ENCODE assay signal across 9 cellular contexts in the genomic region with DNA sequence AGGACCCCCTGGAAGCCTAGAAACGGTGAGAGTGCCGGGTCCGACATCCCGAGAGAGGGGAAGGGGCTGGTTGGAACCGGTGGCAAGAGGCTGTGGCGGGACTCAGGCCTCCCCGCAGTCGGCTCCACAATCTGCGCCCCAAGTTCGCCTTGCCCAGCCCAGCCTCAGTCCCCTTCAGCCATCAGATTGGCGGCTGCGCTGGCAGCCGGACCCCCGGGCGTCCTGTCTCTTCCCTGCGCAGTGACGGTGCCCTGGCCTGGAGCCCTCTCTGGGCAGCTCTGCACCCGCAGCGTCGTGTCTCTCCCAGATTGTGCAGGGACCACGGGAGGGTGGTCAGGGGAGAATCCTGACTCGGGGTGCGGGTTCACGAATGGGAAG. TPM values are rescaled to one million over a fixed set of nuclear protein-coding genes. Genes with fewer than 3 reads are reported as not detected.
DNase-seq lines count a peak whose midpoint lies in the region; ATAC-seq and TF ChIP-seq lines count a peak whose summit lies in the region.
"Had no signal": no experiment of that assay in that cellular context is flagged by ENCODE, and none has a peak within 500 bp of the region (broad histone marks: within the 10 kb centered on the region; RNA-seq: fewer than 3 reads in every experiment).

No MANE protein-coding gene starts in this region.

- no peak overlapping the region for H3K27ac ChIP-seq in OCI-LY7 (ENCODE audit: low read depth, low read length, poor library complexity, severe bottlenecking)

- no peak overlapping the region for H2AFZ ChIP-seq in OCI-LY7 (ENCODE audit: low read length)

- H3K4me1 ChIP-seq in adipocyte (ENCODE audit: control insufficient read depth, insufficient read depth, low read length) (no peaks in the 10 kb centered on the region), mucosa of stomach (ENCODE audit: control insufficient read depth, insufficient read depth, low read length) (no peaks in the 10 kb centered on the region), OCI-LY7 (ENCODE audit: insufficient read depth, low read length, poor library complexity, severe bottlenecking) (no peaks in the 10 kb centered on the region)

- H3K4me3 Mint-ChIP-seq in WTC11: no peak overlapping the region

- intact Hi-C loops in OCI-LY7 (cut with micrococcal nuclease; ENCODE audit: unreplicated experiment): no loop called here

- DNase-seq in AG04449 (ENCODE audit: low read depth, low spot score) (no peak), adipocyte (ENCODE audit: low read depth) (no peak), WTC11 (ENCODE audit: low spot score) (no peak), SHP77 treated with DMSO at 0.1 percent for 48 hours (lab: John Stamatoyannopoulos, UW) (no peak), OCI-LY7 (ENCODE audit: low spot score) (no peak)
- DNase-seq: islet precursor cell had no signal

- H3K9me3 ChIP-seq in adipocyte (ENCODE audit: control insufficient read depth, low read length) (peaks cover 2% of the 10 kb centered on the region), mucosa of stomach (ENCODE audit: control insufficient read depth, low read length) (no peaks in the 10 kb centered on the region), OCI-LY7 (ENCODE audit: low read length) (0 out of 2 replicates have a peak, but pooled peaks cover 5% of the 10 kb centered on the region)

- H3K27ac Mint-ChIP-seq in WTC11: no peak overlapping the region

- no peaks in the 10 kb centered on the region for H3K9me2 ChIP-seq in OCI-LY7 (ENCODE audit: insufficient read depth, low read length)

- H3K27me3 ChIP-seq in adipocyte (replicated peaks; ENCODE audit: control insufficient read depth, insufficient read depth, low read length) (no peaks in the 10 kb centered on the region), mucosa of stomach (ENCODE audit: control insufficient read depth, insufficient read depth, low read length) (no peaks in the 10 kb centered on the region)

- no peak for TF ChIP-seq CTCF in AG04449 (IDR thresholded peaks at IDR 0.05; ENCODE audit: insufficient read depth, low read length, missing control alignments)
- no peak for TF ChIP-seq CTCF in WTC11 (IDR thresholded peaks at IDR 0.05)
- no peak for TF ChIP-seq CTCF in OCI-LY7 (conservative IDR thresholded peaks at IDR 0.05; ENCODE audit: low read length)

- H3K36me3 Mint-ChIP-seq in WTC11: peaks cover 33% of the 10 kb centered on the region

- POLR2A ChIA-PET in AG04449 (lab: Yijun Ruan, JAX): interaction anchor here (0.6 kb wide), 1 partner anchor 1116 kb away, joined by 3 read pairs; no protein-coding TSS in a partner anchor
- POLR2A ChIA-PET in WTC11 (lab: Charles Lee): no interaction called here
- POLR2A ChIA-PET in OCI-LY7 (lab: Charles Lee): no interaction called here

- peak overlapping the region; percentile 63 for H3K9ac ChIP-seq in adipocyte (ENCODE audit: low read length)
- H3K9ac ChIP-seq in mucosa of stomach (ENCODE audit: low read length): peak overlapping the region; percentile 22

- H3K36me3 ChIP-seq in adipocyte (ENCODE audit: control insufficient read depth, insufficient read depth, low read length, severe bottlenecking): no peaks in the 10 kb centered on the region
- no peaks in the 10 kb centered on the region for H3K36me3 ChIP-seq in mucosa of stomach (ENCODE audit: control insufficient read depth, insufficient read depth, low read length)
- no peaks in the 10 kb centered on the region for H3K36me3 ChIP-seq in OCI-LY7 (ENCODE audit: insufficient read depth, low read length)

- CTCF ChIA-PET in AG04449 (lab: Yijun Ruan, JAX): no interaction called here
- CTCF ChIA-PET in WTC11 (lab: Charles Lee): no interaction called here
- CTCF ChIA-PET in OCI-LY7 (lab: Charles Lee; ENCODE audit: unreplicated experiment): no interaction called here

- H3K4me3 ChIP-seq in AG04449 (ENCODE audit: low read depth, low read length) (peak overlapping the region; percentile 76), adipocyte (ENCODE audit: low read length) (peak overlapping the region; percentile 87), mucosa of stomach (ENCODE audit: low read length) (no peak overlapping the region), OCI-LY7 (ENCODE audit: low read depth, low read length, poor library complexity, severe bottlenecking) (no peak overlapping the region)

- H4K20me1 ChIP-seq in OCI-LY7 (ENCODE audit: insufficient read depth, low read length): no peaks in the 10 kb centered on the region

- H3K79me2 ChIP-seq in OCI-LY7 (ENCODE audit: insufficient read depth, low read depth, low read length): no peaks in the 10 kb centered on the region

- no peaks in the 10 kb centered on the region for H3K4me1 Mint-ChIP-seq in WTC11

- H3K4me2 ChIP-seq in OCI-LY7 (ENCODE audit: low read length): no peak overlapping the region

- BruUV-seq in OCI-LY7 (replicated peaks; lab: Mats Ljungman, UMichigan): no TSS peak

- ATAC-seq in GM21360 (IDR thresholded peaks at IDR 0.05; ENCODE audit: unreplicated experiment) (peak; percentile 15), WTC11 (no peak), GM19328 (IDR thresholded peaks at IDR 0.05; ENCODE audit: unreplicated experiment) (no peak)

- no peaks in the 10 kb centered on the region for H3K27me3 Mint-ChIP-seq in WTC11 (ENCODE audit: low read depth)

- peaks cover 37% of the 10 kb centered on the region for H3K9me3 Mint-ChIP-seq in WTC11

TF ChIP-seq in WTC11, 78 proteins besides CTCF, POLR2A, EP300 and RAD21 (continues in another document):
- TF ChIP-seq, protein P1, sequence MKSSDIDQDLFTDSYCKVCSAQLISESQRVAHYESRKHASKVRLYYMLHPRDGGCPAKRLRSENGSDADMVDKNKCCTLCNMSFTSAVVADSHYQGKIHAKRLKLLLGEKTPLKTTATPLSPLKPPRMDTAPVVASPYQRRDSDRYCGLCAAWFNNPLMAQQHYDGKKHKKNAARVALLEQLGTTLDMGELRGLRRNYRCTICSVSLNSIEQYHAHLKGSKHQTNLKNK (CRISPR knock-in tag; IDR thresholded peaks at IDR 0.05): no peak
- TF ChIP-seq JAZF1 (CRISPR knock-in tag; IDR thresholded peaks at IDR 0.05) (no peak), NFE2L1 (CRISPR knock-in tag; IDR thresholded peaks at IDR 0.05) (no peak), SOX15 (CRISPR knock-in tag; IDR thresholded peaks at IDR 0.05) (no peak), NFYB (CRISPR knock-in tag; conservative IDR thresholded peaks at IDR 0.05; ENCODE audit: low read depth) (no peak), NR1H2 (CRISPR knock-in tag; IDR thresholded peaks at IDR 0.05) (no peak), ETV6 (CRISPR knock-in tag; IDR thresholded peaks at IDR 0.05) (no peak), ESRRA (CRISPR knock-in tag; IDR thresholded peaks at IDR 0.05; ENCODE audit: borderline replicate concordance) (no peak), SMAD4 (CRISPR knock-in tag; IDR thresholded peaks at IDR 0.05) (no peak), JUN (CRISPR knock-in tag; IDR thresholded peaks at IDR 0.05) (no peak), TP53 (CRISPR knock-in tag; IDR thresholded peaks at IDR 0.05) (no peak), TEAD1 (CRISPR knock-in tag; IDR thresholded peaks at IDR 0.05) (no peak)
- TF ChIP-seq, protein P2, sequence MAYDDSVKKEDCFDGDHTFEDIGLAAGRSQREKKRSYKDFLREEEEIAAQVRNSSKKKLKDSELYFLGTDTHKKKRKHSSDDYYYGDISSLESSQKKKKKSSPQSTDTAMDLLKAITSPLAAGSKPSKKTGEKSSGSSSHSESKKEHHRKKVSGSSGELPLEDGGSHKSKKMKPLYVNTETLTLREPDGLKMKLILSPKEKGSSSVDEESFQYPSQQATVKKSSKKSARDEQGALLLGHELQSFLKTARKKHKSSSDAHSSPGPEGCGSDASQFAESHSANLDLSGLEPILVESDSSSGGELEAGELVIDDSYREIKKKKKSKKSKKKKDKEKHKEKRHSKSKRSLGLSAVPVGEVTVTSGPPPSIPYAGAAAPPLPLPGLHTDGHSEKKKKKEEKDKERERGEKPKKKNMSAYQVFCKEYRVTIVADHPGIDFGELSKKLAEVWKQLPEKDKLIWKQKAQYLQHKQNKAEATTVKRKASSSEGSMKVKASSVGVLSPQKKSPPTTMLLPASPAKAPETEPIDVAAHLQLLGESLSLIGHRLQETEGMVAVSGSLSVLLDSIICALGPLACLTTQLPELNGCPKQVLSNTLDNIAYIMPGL (CRISPR knock-in tag; IDR thresholded peaks at IDR 0.05): no peak
- TF ChIP-seq, protein P3, sequence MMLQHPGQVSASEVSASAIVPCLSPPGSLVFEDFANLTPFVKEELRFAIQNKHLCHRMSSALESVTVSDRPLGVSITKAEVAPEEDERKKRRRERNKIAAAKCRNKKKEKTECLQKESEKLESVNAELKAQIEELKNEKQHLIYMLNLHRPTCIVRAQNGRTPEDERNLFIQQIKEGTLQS (CRISPR knock-in tag; conservative IDR thresholded peaks at IDR 0.05): no peak
- TF ChIP-seq, protein P4, sequence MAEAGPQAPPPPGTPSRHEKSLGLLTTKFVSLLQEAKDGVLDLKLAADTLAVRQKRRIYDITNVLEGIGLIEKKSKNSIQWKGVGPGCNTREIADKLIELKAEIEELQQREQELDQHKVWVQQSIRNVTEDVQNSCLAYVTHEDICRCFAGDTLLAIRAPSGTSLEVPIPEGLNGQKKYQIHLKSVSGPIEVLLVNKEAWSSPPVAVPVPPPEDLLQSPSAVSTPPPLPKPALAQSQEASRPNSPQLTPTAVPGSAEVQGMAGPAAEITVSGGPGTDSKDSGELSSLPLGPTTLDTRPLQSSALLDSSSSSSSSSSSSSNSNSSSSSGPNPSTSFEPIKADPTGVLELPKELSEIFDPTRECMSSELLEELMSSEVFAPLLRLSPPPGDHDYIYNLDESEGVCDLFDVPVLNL (CRISPR knock-in tag; IDR thresholded peaks at IDR 0.05; ENCODE audit: borderline replicate concordance, low read depth): no peak

RNA-seq across cellular contexts. Expression of a gene that starts 0.3 kb away (rescaled TPM):
- total RNA-seq in WTC11 (2021): 0.09 to 0.17 TPM (median 0.11 TPM) in 3 replicates
- not detected in 2 replicates for total RNA-seq in OCI-LY7 (2014; rRNA removed; shearing (Covaris generic))
- not detected in 2 replicates for total RNA-seq in OCI-LY7 (2022)

Comparison
In these comparisons a context has a peak if more than half of its experiments do, and no peak if none do; other contexts are left out.
1. H3K4me3 ChIP-seq: peak in AG04449 (single experiment) and adipocyte (single experiment); none in mucosa of stomach (single experiment) and OCI-LY7 (single experiment).